8 cellular contexts compared by ENCODE assay signal in genomic region chr12:54384591-54385041, GRCh38. TPM values are rescaled to one million over a fixed set of nuclear protein-coding genes. Genes with fewer than 3 reads are reported as not detected.
DNase-seq lines count a peak whose midpoint lies in the region; ATAC-seq, FAIRE-seq and TF ChIP-seq lines count a peak whose summit lies in the region.

Gene ZNF385A, minus strand, starts transcription at chr12:54384733. Its CDS starts 219 bp downstream, at chr12:54384514.

- no peak within 1 kb of the TSS for H3K56ac ChIP-seq in H1 (replicated peaks; ENCODE audit: insufficient read length, low read depth, low read length)

- H3K18ac ChIP-seq in H1 (ENCODE audit: extremely low read depth, low read length): peak within 1 kb of the TSS; percentile 75

- ATAC-seq in omental fat pad (ENCODE audit: low FRiP score) (no peak), HG03039 (IDR thresholded peaks at IDR 0.05; ENCODE audit: unreplicated experiment) (no peak)

- H2BK15ac ChIP-seq in H1 (ENCODE audit: low read length): peak within 1 kb of the TSS; percentile 77; the same call in 1 of the 2 replicates

- H3K9me3 ChIP-seq in H1 (ENCODE audit: insufficient read depth in 2 of 2, low read depth in 1 of 2, low read length in 1 of 2): no peaks in the 10 kb centered on the region

- TF ChIP-seq POLR2A in GM12891 (IDR thresholded peaks at IDR 0.05; ENCODE audit: low read depth, low read length): no peak
- TF ChIP-seq POLR2A in H1 (IDR thresholded peaks at IDR 0.05; ENCODE audit: control extremely low read depth in 1 of 2, low read depth in 2 of 2, low read length in 2 of 2): no peak

- peak within 1 kb of the TSS; percentile 57; the same call in 1 of the 2 replicates for H3K27ac ChIP-seq in H1 (ENCODE audit: low read depth, low read length)

- TF ChIP-seq CTCF in H1 (IDR thresholded peaks at IDR 0.05; ENCODE audit: control extremely low read depth in 1 of 3, insufficient read depth in 1 of 3, low read depth in 1 of 3, low read length in 3 of 3) (no peak), omental fat pad (IDR thresholded peaks at IDR 0.05) (no peak)

- H4K91ac ChIP-seq in H1 (replicated peaks; ENCODE audit: insufficient read length, low read length): peak within 1 kb of the TSS; percentile 12

- 0 out of 2 replicates have a peak, but pooled peaks cover 3% of the 10 kb centered on the region for H3K79me1 ChIP-seq in H1 (ENCODE audit: low read depth, low read length)

- no peak within 1 kb of the TSS for H3K14ac ChIP-seq in H1 (ENCODE audit: insufficient read length)

- TF ChIP-seq EP300 in H1 (IDR thresholded peaks at IDR 0.05; ENCODE audit: borderline replicate concordance in 1 of 2, low read depth in 2 of 2, low read length in 2 of 2): no peak

- H2BK5ac ChIP-seq in H1 (ENCODE audit: low read depth, low read length): 0 out of 2 replicates have a peak within 1 kb of the TSS, but pooled peaks have one; percentile 48

- peak within 1 kb of the TSS; percentile 66 to 72 for H3K4me2 ChIP-seq in H1 (ENCODE audit: insufficient read depth in 1 of 2, low read depth in 2 of 2, low read length in 2 of 2)

- POLR2A ChIA-PET in H1 (lab: Charles Lee; ENCODE audit: partially characterized antibody): interaction anchor here (0.5 to 1.4 kb wide), 6 partner anchors 8 to 144 kb away, joined by 3 to 6 read pairs (median 3); partner anchors contain the start of genes CBX5 and HNRNPA1

- H3K36me3 ChIP-seq in H1 (ENCODE audit: control insufficient read depth in 2 of 4, insufficient read depth in 4 of 4, low read length in 3 of 4): peaks cover 0 to 7% (median 2%) of the 10 kb centered on the region in 4 experiments; a peak in 3 of 8 replicates

- no peak within 1 kb of the TSS for H2BK120ac ChIP-seq in H1 (replicated peaks; ENCODE audit: low read depth, low read length)

- H3K9ac ChIP-seq in H1 (replicated peaks in 1 of 4; ENCODE audit: extremely low read depth in 1 of 4, low read depth in 3 of 4, low read length in 3 of 4): no peak within 1 kb of the TSS; a peak in 1 of 7 replicates

- CTCF ChIA-PET in H1 (lab: Charles Lee; ENCODE audit: partially characterized antibody): interaction anchor here (0.5 to 10.5 kb wide), 12 partner anchors 7 to 1611 kb away, joined by 3 to 168 read pairs (median 6); no protein-coding TSS in a partner anchor

- no peak for DNase-seq in GM12891 (ENCODE audit: insufficient read length, low spot score)
- peak; percentile 92 to 94 for DNase-seq in Kasumi-1 (lab: John Stamatoyannopoulos, UW)
- DNase-seq in H1 (ENCODE audit: low read depth in 1 of 2, low spot score in 2 of 2): no peak
- DNase-seq in omental fat pad (ENCODE audit: low spot score): no peak
- no peak for DNase-seq in HT-29 (ENCODE audit: low spot score)
- no peak for DNase-seq in NCI-H2196 treated with DMSO at 0.1 percent for 48 hours (lab: John Stamatoyannopoulos, UW; ENCODE audit: unreplicated experiment)
- DNase-seq in NCI-H446 (lab: John Stamatoyannopoulos, UW): no peak

- H3K27me3 ChIP-seq in H1 (replicated peaks in 1 of 4; ENCODE audit: control insufficient read depth in 3 of 4, extremely low read depth in 1 of 4, insufficient read depth in 3 of 4, low read length in 3 of 4): no peaks in the 10 kb centered on the region

- H2AFZ ChIP-seq in H1 (ENCODE audit: low read length): no peak within 1 kb of the TSS

- peak within 1 kb of the TSS; percentile 38 for H4K5ac ChIP-seq in H1 (ENCODE audit: insufficient read length, low read depth, low read length)

- peaks cover 42 to 50% (median 45%) of the 10 kb centered on the region in 4 experiments for H3K4me1 ChIP-seq in H1 (replicated peaks in 1 of 4; ENCODE audit: control insufficient read depth in 3 of 4, insufficient read depth in 4 of 4, low read length in 3 of 4)

- peak within 1 kb of the TSS; percentile 71; the same call in 1 of the 2 replicates for H4K8ac ChIP-seq in H1 (ENCODE audit: extremely low read depth, insufficient read depth, low read length)

- H4K20me1 ChIP-seq in H1 (replicated peaks in 1 of 2; ENCODE audit: control insufficient read depth in 1 of 2, insufficient read depth in 2 of 2, low read length in 2 of 2): peaks cover 0 to 2% of the 10 kb centered on the region in 2 experiments

- H2AK5ac ChIP-seq in H1 (ENCODE audit: low read depth, low read length): no peak within 1 kb of the TSS

- H3K79me2 ChIP-seq in H1 (ENCODE audit: control insufficient read depth in 1 of 2, insufficient read depth in 2 of 2, low read length in 2 of 2): no peaks in the 10 kb centered on the region

- H2BK20ac ChIP-seq in H1 (ENCODE audit: low read length): 0 out of 2 replicates have a peak within 1 kb of the TSS, but pooled peaks have one; percentile 23

- no peak for TF ChIP-seq RAD21 in H1 (IDR thresholded peaks at IDR 0.05 in 1 of 2, conservative IDR thresholded peaks at IDR 0.05 in 1 of 2; ENCODE audit: low read depth in 2 of 2, low read length in 2 of 2)

- peaks cover 4% of the 10 kb centered on the region for H3K23me2 ChIP-seq in H1 (ENCODE audit: low read depth, low read length)

- H3K4ac ChIP-seq in H1 (replicated peaks; ENCODE audit: insufficient read length, low read depth, low read length): no peak within 1 kb of the TSS

- no peak within 1 kb of the TSS for H3K23ac ChIP-seq in H1 (ENCODE audit: insufficient read length)

- WGBS in H1 (ENCODE audit: extremely low coverage in 1 of 2, insufficient coverage in 1 of 2, insufficient read length in 1 of 2, insufficient replicate concordance in 2 of 2, low coverage in 1 of 2, low lambda C conversion rate in 2 of 2, missing lambda C conversion rate in 1 of 2), 2 experiments: 58% methylated on average over 1 of the region's 1 CpG; no CpG with 5 or more reads in 1 of the 2 experiments

- H2BK12ac ChIP-seq in H1 (ENCODE audit: low read depth, low read length): peak within 1 kb of the TSS; percentile 89; the same call in 1 of the 2 replicates

- H3K4me3 ChIP-seq in H1 (ENCODE audit: extremely low read depth in 1 of 4, insufficient read depth in 2 of 4, low read depth in 3 of 4, low read length in 4 of 4): peak within 1 kb of the TSS in 3 of 4 experiments; percentile 24 to 48 (median 29); a peak in 5 of 8 replicates

- no peak for FAIRE-seq in GM12891 (lab: Jason Lieb, UNC)
- no peak for FAIRE-seq in H1 (lab: Jason Lieb, UNC)

TF ChIP-seq in GM12891, 5 proteins besides CTCF, POLR2A, EP300 and RAD21:
- TF ChIP-seq SPI1 (IDR thresholded peaks at IDR 0.05; ENCODE audit: low read depth, low read length): peak; percentile 91
- TF ChIP-seq POLR2AphosphoS5 (IDR thresholded peaks at IDR 0.05; ENCODE audit: low read depth, low read length): no peak

TF ChIP-seq in H1, 55 proteins besides CTCF, POLR2A, EP300 and RAD21:
- TF ChIP-seq ATF3 (IDR thresholded peaks at IDR 0.05; ENCODE audit: insufficient read depth, low read depth, low read length) (no peak), SIN3A (conservative IDR thresholded peaks at IDR 0.05 in 1 of 2, IDR thresholded peaks at IDR 0.05 in 1 of 2; ENCODE audit: low read depth in 1 of 2, low read length in 2 of 2) (no peak), POU5F1 (IDR thresholded peaks at IDR 0.05; ENCODE audit: low read depth, low read length) (no peak), BACH1 (IDR thresholded peaks at IDR 0.05; ENCODE audit: low read length) (no peak), EGR1 (IDR thresholded peaks at IDR 0.05; ENCODE audit: borderline replicate concordance, low read depth, low read length) (no peak), RBBP5 (IDR thresholded peaks at IDR 0.05; ENCODE audit: borderline replicate concordance, low read depth, low read length) (no peak), ATF2 (IDR thresholded peaks at IDR 0.05; ENCODE audit: low read length) (no peak), TCF12 (IDR thresholded peaks at IDR 0.05; ENCODE audit: low read depth, low read length) (no peak), CHD1 (IDR thresholded peaks at IDR 0.05; ENCODE audit: low read depth, low read length) (no peak)

RNA-seq across cellular contexts. Expression of gene ZNF385A, which starts in this region (rescaled TPM):
- 7.9 TPM for polyA plus RNA-seq in GM12891 (2012; ENCODE audit: low read depth, missing spikeins)
- 12.1 and 14.3 TPM in 2 replicates for total RNA-seq in H1 (2021; fragmentation: NEBNext Ultra II Directional; extraction: Animal tissue kit (Norgen Biotek cat#: 25700))
- polyA plus RNA-seq in H1 (2011; rRNA removed): 5.2 and 7.7 TPM in 2 replicates
- 3.5 TPM for polyA plus RNA-seq in H1 (2011; cell fraction: cytosol; rRNA removed)
- 10.4 TPM for polyA plus RNA-seq in H1 (2011; cell fraction: nucleus; rRNA removed)
- polyA plus RNA-seq in H1 (2012, experiment 1 of 2): 9.1 to 19.2 TPM (median 17.6 TPM) in 4 replicates
- polyA plus RNA-seq in H1 (2012, experiment 2 of 2): 12.4 TPM
- 10.8 TPM for polyA plus RNA-seq in H1 (2013, experiment 1 of 2)
- polyA plus RNA-seq in H1 (2013, experiment 2 of 2): 11.0 TPM
- polyA minus RNA-seq in H1 (2011; rRNA and poly(A)+ RNA removed): 2.5 and 5.9 TPM in 2 replicates
- polyA minus RNA-seq in H1 (2011; cell fraction: cytosol; rRNA and poly(A)+ RNA removed): 7.3 TPM
- polyA minus RNA-seq in H1 (2011; cell fraction: nucleus; rRNA and poly(A)+ RNA removed): 6.9 TPM
- total RNA-seq in omental fat pad: 10 to 100 TPM in 3 of 4 donors, 1 to 10 TPM in 1; 9.5 to 36.3 (median 21.8) TPM
- 0.10 and 1.3 TPM in 2 replicates for total RNA-seq in HT-29 (2014; rRNA removed; shearing (Covaris generic))

Comparison
In these comparisons a context has a peak if more than half of its experiments do, and no peak if none do; other contexts are left out.
1. DNase-seq: peak in Kasumi-1 (2 of 2); none in GM12891 (single experiment), H1 (0 of 2), omental fat pad (single experiment), HT-29 (single experiment), NCI-H2196 treated with DMSO at 0.1 percent for 48 hours (single experiment) and NCI-H446 (0 of 2).